In genomic region chr19:55579766-55580621, GRCh38 we compare ENCODE assay signal across 8 cellular contexts. TPM values are rescaled to one million over a fixed set of nuclear protein-coding genes. Genes with fewer than 3 reads are reported as not detected.
DNase-seq lines count a peak whose midpoint lies in the region; ATAC-seq, FAIRE-seq and TF ChIP-seq lines count a peak whose summit lies in the region.

No MANE protein-coding gene starts in this region.

- CTCF ChIA-PET in activated B cell treated with CpG ODN at 0.5 μM for 24 hours (lab: Charles Lee) (interaction anchor here (1.0 to 1.2 kb wide), 2 partner anchors 75 to 76 kb away, joined by 3 read pairs; partner anchors contain the start of gene U2AF2), HEK293T (lab: Yijun Ruan, JAX) (interaction anchor here (1.2 kb wide), 1 partner anchor 76 kb away, joined by 3 read pairs; no protein-coding TSS in a partner anchor)

- TF ChIP-seq EP300 in ovary (IDR thresholded peaks at IDR 0.05), result no peak

- intact Hi-C loops in activated B cell treated with CpG ODN at 0.5 μM for 24 hours (cut with micrococcal nuclease) (loop anchor here (2.0 kb wide), 4 partner anchors 19 to 95 kb away; partner anchors contain the start of genes EPN1, FIZ1, U2AF2 and ZNF580), ovary (cut with DNase I) (no loop called here)

- H3K36me3 ChIP-seq in ovary, result no peaks in the 10 kb centered on the region

- H3K4me3 Mint-ChIP-seq in activated B cell treated with CpG ODN at 0.5 μM for 24 hours, result peak overlapping the region; percentile 84

- TF ChIP-seq POLR2A in H54 (IDR thresholded peaks at IDR 0.05; ENCODE audit: low read depth, low read length) (peak; percentile 35), ovary (IDR thresholded peaks at IDR 0.05) (no peak)

- TF ChIP-seq CTCF in activated B cell treated with CpG ODN at 0.5 μM for 24 hours (IDR thresholded peaks at IDR 0.05), result no peak
- no peak for TF ChIP-seq CTCF in ovary (IDR thresholded peaks at IDR 0.05)

- peak overlapping the region; percentile 88 to 96 for H3K27ac ChIP-seq in ovary

- H3K4me1 ChIP-seq in ovary (ENCODE audit: insufficient read depth), result peaks cover 7% of the 10 kb centered on the region

- ATAC-seq in activated B cell treated with CpG ODN at 0.5 μM for 24 hours (ENCODE audit: low read depth) (peak; percentile 39), HG02884 (IDR thresholded peaks at IDR 0.05; ENCODE audit: unreplicated experiment) (no peak)

- H3K27me3 ChIP-seq in ovary, result no peaks in the 10 kb centered on the region

- no peaks in the 10 kb centered on the region for H3K9me3 Mint-ChIP-seq in activated B cell treated with CpG ODN at 0.5 μM for 24 hours

- peak in 8 of 14 donors; percentile 2 to 69 (median 40) for DNase-seq in C1 segment of cervical spinal cord (lab: John Stamatoyannopoulos, UW)
- peak; percentile 73 for DNase-seq in H54 (ENCODE audit: insufficient read length, low spot score)
- no peak for DNase-seq in activated B cell treated with CpG ODN at 0.5 μM for 24 hours
- DNase-seq in glomerular visceral epithelial cell (ENCODE audit: extremely low spot score), result peak; percentile 42
- DNase-seq in ovary, result peak in 4 of 5 donors; percentile 40 to 59 (median 48)
- DNase-seq in HEK293T (ENCODE audit: extremely low spot score), result no peak
- no peak for DNase-seq in ecto neural progenitor cell (ENCODE audit: low spot score)

- H3K27me3 Mint-ChIP-seq in activated B cell treated with CpG ODN at 0.5 μM for 24 hours, result no peaks in the 10 kb centered on the region

- H3K4me1 Mint-ChIP-seq in activated B cell treated with CpG ODN at 0.5 μM for 24 hours, result peaks cover 24% of the 10 kb centered on the region

- H3K27ac Mint-ChIP-seq in activated B cell treated with CpG ODN at 0.5 μM for 24 hours, result peak overlapping the region; percentile 75

- 4 to 7% (median 6%) methylated on average over 19 to 20 of the region's 20 CpGs for WGBS in ovary, 3 donors

- POLR2A ChIA-PET in activated B cell treated with CpG ODN at 0.5 μM for 24 hours (lab: Charles Lee) (interaction anchor here (0.6 to 2.5 kb wide), 6 partner anchors 19 to 321 kb away, joined by 3 to 15 read pairs (median 4); partner anchors contain the start of genes FIZ1, PPP6R1 and ZNF524), HEK293T (lab: Yijun Ruan, JAX) (interaction anchor here (0.6 to 2.7 kb wide), 11 partner anchors 9 to 74 kb away, joined by 3 to 26 read pairs (median 4); partner anchors contain the start of genes FIZ1, ZNF524 and ZNF865)

- peaks cover 17% of the 10 kb centered on the region for H3K36me3 Mint-ChIP-seq in activated B cell treated with CpG ODN at 0.5 μM for 24 hours (ENCODE audit: low read depth)

- H3K9me3 ChIP-seq in ovary, result no peaks in the 10 kb centered on the region

- peak overlapping the region; percentile 68 for H3K4me3 ChIP-seq in ovary

- no peak for FAIRE-seq in H54 (lab: Jason Lieb, UNC)

TF ChIP-seq in HEK293T, 16 proteins besides CTCF, POLR2A, EP300 and RAD21:
- no peak for TF ChIP-seq TARDBP (IDR thresholded peaks at IDR 0.05)
- no peak for TF ChIP-seq ZNF384 (IDR thresholded peaks at IDR 0.05)

RNA-seq across cellular contexts. Expression of gene ZNF579, which starts 0.7 kb away (rescaled TPM):
- 10.3 and 10.9 TPM in 2 replicates for total RNA-seq in activated B cell treated with CpG ODN at 0.5 μM for 24 hours
- total RNA-seq in ovary, result 10 to 100 TPM in 5 of 7 donors, 1 to 10 TPM in 2; 2.7 to 24.4 (median 16.8) TPM
- 10 to 100 TPM in 1 of 2 donors, 1 to 10 TPM in 1; 5.6 to 10.5 TPM for polyA plus RNA-seq in ovary

RNA-seq across cellular contexts. Expression of gene FIZ1, which starts 19.3 kb away (rescaled TPM):
- total RNA-seq in activated B cell treated with CpG ODN at 0.5 μM for 24 hours (17.5 and 21.2 TPM in 2 replicates), ovary (10 to 100 TPM in 5 of 7 donors, 1 to 10 TPM in 2; 3.6 to 22.7 (median 16.6) TPM)
- polyA plus RNA-seq in ovary, result 10 to 100 TPM in 1 of 2 donors, 1 to 10 TPM in 1; 9.4 to 11.0 TPM

RNA-seq across cellular contexts. Expression of gene ZNF524, which starts 20.1 kb away (rescaled TPM):
- total RNA-seq in activated B cell treated with CpG ODN at 0.5 μM for 24 hours (12.6 and 16.1 TPM in 2 replicates), ovary (10 to 100 TPM; 13.7 to 22.3 (median 17.8) TPM)
- 10 to 100 TPM in 1 of 2 donors, under 1 TPM in 1; 0.15 to 28.0 TPM for polyA plus RNA-seq in ovary

RNA-seq across cellular contexts. Expression of gene ZNF865, which starts 25.5 kb away (rescaled TPM):
- total RNA-seq in activated B cell treated with CpG ODN at 0.5 μM for 24 hours (17.2 and 18.9 TPM in 2 replicates), ovary (10 to 100 TPM in 5 of 7 donors, 1 to 10 TPM in 2; 4.0 to 20.9 (median 17.6) TPM)
- 10 to 100 TPM in 1 of 2 donors, under 1 TPM in 1; 0.42 to 10.5 TPM for polyA plus RNA-seq in ovary

RNA-seq across cellular contexts. Expression of gene SBK3, which starts 34.7 kb away (rescaled TPM):
- not detected in 2 replicates for total RNA-seq in activated B cell treated with CpG ODN at 0.5 μM for 24 hours
- total RNA-seq in ovary, result under 1 TPM in 4 of 7 donors, not detected in 3; 0.17 to 0.34 (median 0.26) TPM
- not detected for polyA plus RNA-seq in ovary

Comparison
In these comparisons a context has a peak if more than half of its experiments do, and no peak if none do; other contexts are left out.
1. DNase-seq: peak in C1 segment of cervical spinal cord (8 of 14), H54 (single experiment), glomerular visceral epithelial cell (single experiment) and ovary (4 of 5); none in activated B cell treated with CpG ODN at 0.5 μM for 24 hours (single experiment), HEK293T (single experiment) and ecto neural progenitor cell (single experiment).